In the genomic region with DNA sequence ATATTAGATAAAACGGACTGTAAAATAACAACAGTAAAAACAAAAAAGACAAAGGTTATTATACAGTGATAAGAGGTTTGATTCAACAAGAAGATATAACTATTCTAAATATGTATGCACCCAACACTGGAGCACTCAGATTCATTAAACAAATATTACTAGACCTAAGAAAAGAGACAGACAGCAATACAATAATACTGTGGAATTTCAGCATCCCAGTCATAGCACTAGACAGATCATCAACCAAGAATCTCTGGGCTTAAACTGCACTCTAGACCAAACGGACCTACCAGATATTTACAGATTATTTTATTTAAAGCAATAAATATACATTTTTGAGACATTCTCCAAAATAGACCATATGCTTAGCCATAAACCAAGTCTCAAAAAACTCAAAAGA, we compare ENCODE assay signal across 32 cellular contexts.
"Had no signal": no experiment of that assay in that cellular context is flagged by ENCODE, and none has a peak within 500 bp of the region (broad histone marks: within the 10 kb centered on the region; RNA-seq: fewer than 3 reads in every experiment).

No MANE protein-coding gene starts in this region.

- H3K4me1 ChIP-seq: body of pancreas, esophagus muscularis mucosa, foreskin keratinocyte, gastrocnemius medialis, heart left ventricle had no signal

- H3K27ac ChIP-seq: body of pancreas, esophagus muscularis mucosa, foreskin keratinocyte, gastrocnemius medialis, heart left ventricle had no signal

- H3K4me3 ChIP-seq: body of pancreas, esophagus muscularis mucosa, gastrocnemius medialis, heart left ventricle had no signal

- H3K4me3 Mint-ChIP-seq: activated CD4-positive, alpha-beta memory T cell treated with anti-CD3 and anti-CD28 coated beads for 36 hours; activated CD4-positive, alpha-beta T cell treated with anti-CD3 and anti-CD28 coated beads for 36 hours; activated CD4-positive, alpha-beta T cell treated with anti-CD3 and anti-CD28 coated beads, Interleukin-2, amount 10 ng/mL, durations not matched to agents 24 days and 14 days; activated CD8-positive, alpha-beta memory T cell treated with anti-CD3 and anti-CD28 coated beads, Interleukin-2, amount 10 ng/mL, durations not matched to agents 7 days and 5 days; activated CD8-positive, alpha-beta T cell treated with anti-CD3 and anti-CD28 coated beads, Interleukin-2, amount 10 ng/mL, durations not matched to agents 7 days and 5 days; activated naive CD4-positive, alpha-beta T cell treated with anti-CD3 and anti-CD28 coated beads, Interleukin-2, amount 10 ng/mL, durations not matched to agents 7 days and 5 days; activated naive CD8-positive, alpha-beta T cell treated with anti-CD3 and anti-CD28 coated beads, Interleukin-2, amount 10 ng/mL, durations not matched to agents 7 days and 5 days; activated T-cell treated with anti-CD3 and anti-CD28 coated beads, Interleukin-2, amount 50 U/mL, for 24 hours; activated T-cell treated with anti-CD3 and anti-CD28 coated beads, Interleukin-2, amount 50 U/mL, for 72 hours; effector memory CD8-positive, alpha-beta T cell had no signal

- FAIRE-seq: colon had no signal

- DNase-seq: activated CD4-positive, alpha-beta memory T cell treated with anti-CD3 and anti-CD28 coated beads for 36 hours; activated CD4-positive, alpha-beta T cell treated with anti-CD3 and anti-CD28 coated beads for 36 hours; activated CD4-positive, alpha-beta T cell treated with anti-CD3 and anti-CD28 coated beads, Interleukin-2, amount 10 ng/mL, durations not matched to agents 24 days and 14 days; activated CD4-positive, CD25-positive, alpha-beta regulatory T cell; activated CD4-positive, CD25-positive, alpha-beta regulatory T cell treated with anti-CD3 and anti-CD28 coated beads, Interleukin-2, amount 50 U/mL, for 72 hours; activated CD8-positive, alpha-beta memory T cell treated with anti-CD3 and anti-CD28 coated beads, Interleukin-2, amount 10 ng/mL, durations not matched to agents 7 days and 5 days; activated CD8-positive, alpha-beta memory T cell treated with anti-CD3 and anti-CD28 coated beads, Interleukin-2, amount 50 U/mL, for 48 hours; activated CD8-positive, alpha-beta T cell treated with anti-CD3 and anti-CD28 coated beads, Interleukin-2, amount 10 ng/mL, durations not matched to agents 7 days and 5 days; activated gamma-delta T cell; activated naive CD4-positive, alpha-beta T cell; activated naive CD4-positive, alpha-beta T cell treated with anti-CD3 and anti-CD28 coated beads, Interleukin-2, amount 10 ng/mL, durations not matched to agents 7 days and 5 days; activated naive CD8-positive, alpha-beta T cell treated with anti-CD3 and anti-CD28 coated beads, Interleukin-2, amount 10 ng/mL, durations not matched to agents 7 days and 5 days; activated T-cell treated with anti-CD3 and anti-CD28 coated beads for 4 hours; activated T-cell treated with anti-CD3 and anti-CD28 coated beads, Interleukin-2, amount 50 U/mL, for 24 hours; activated T-cell treated with anti-CD3 and anti-CD28 coated beads, Interleukin-2, amount 50 U/mL, for 72 hours; amniotic stem cell; anterior cingulate cortex; body of pancreas; caudate nucleus; cortex of kidney; dermis blood vessel endothelial cell; effector CD4-positive, alpha-beta T cell; effector memory CD8-positive, alpha-beta T cell; erythroblast; foreskin keratinocyte; gastrocnemius medialis; glutamatergic neuron; heart left ventricle; T-helper 2 cell had no signal

- H3K27me3 Mint-ChIP-seq: activated CD4-positive, alpha-beta memory T cell treated with anti-CD3 and anti-CD28 coated beads for 36 hours; activated CD4-positive, alpha-beta T cell treated with anti-CD3 and anti-CD28 coated beads for 36 hours; activated CD4-positive, alpha-beta T cell treated with anti-CD3 and anti-CD28 coated beads, Interleukin-2, amount 10 ng/mL, durations not matched to agents 24 days and 14 days; activated CD8-positive, alpha-beta memory T cell treated with anti-CD3 and anti-CD28 coated beads, Interleukin-2, amount 10 ng/mL, durations not matched to agents 7 days and 5 days; activated naive CD4-positive, alpha-beta T cell treated with anti-CD3 and anti-CD28 coated beads, Interleukin-2, amount 10 ng/mL, durations not matched to agents 7 days and 5 days; activated naive CD8-positive, alpha-beta T cell treated with anti-CD3 and anti-CD28 coated beads, Interleukin-2, amount 10 ng/mL, durations not matched to agents 7 days and 5 days; activated T-cell treated with anti-CD3 and anti-CD28 coated beads, Interleukin-2, amount 50 U/mL, for 24 hours; effector memory CD8-positive, alpha-beta T cell had no signal

- H3K36me3 ChIP-seq: esophagus muscularis mucosa, gastrocnemius medialis, heart left ventricle had no signal

- H3K27ac Mint-ChIP-seq: activated CD4-positive, alpha-beta memory T cell treated with anti-CD3 and anti-CD28 coated beads for 36 hours; activated CD4-positive, alpha-beta T cell treated with anti-CD3 and anti-CD28 coated beads for 36 hours; activated CD4-positive, alpha-beta T cell treated with anti-CD3 and anti-CD28 coated beads, Interleukin-2, amount 10 ng/mL, durations not matched to agents 24 days and 14 days; activated CD8-positive, alpha-beta memory T cell treated with anti-CD3 and anti-CD28 coated beads, Interleukin-2, amount 10 ng/mL, durations not matched to agents 7 days and 5 days; activated CD8-positive, alpha-beta T cell treated with anti-CD3 and anti-CD28 coated beads, Interleukin-2, amount 10 ng/mL, durations not matched to agents 7 days and 5 days; activated naive CD4-positive, alpha-beta T cell treated with anti-CD3 and anti-CD28 coated beads, Interleukin-2, amount 10 ng/mL, durations not matched to agents 7 days and 5 days; activated naive CD4-positive, alpha-beta T cell treated with anti-CD3 and anti-CD28 coated beads, Interleukin-2, amount 50 U/mL, for 72 hours; activated naive CD8-positive, alpha-beta T cell treated with anti-CD3 and anti-CD28 coated beads, Interleukin-2, amount 10 ng/mL, durations not matched to agents 7 days and 5 days; activated T-cell treated with anti-CD3 and anti-CD28 coated beads, Interleukin-2, amount 50 U/mL, for 24 hours; activated T-cell treated with anti-CD3 and anti-CD28 coated beads, Interleukin-2, amount 50 U/mL, for 72 hours; effector memory CD8-positive, alpha-beta T cell had no signal

- H3K4me1 Mint-ChIP-seq: activated CD4-positive, alpha-beta T cell treated with anti-CD3 and anti-CD28 coated beads for 36 hours; activated CD4-positive, alpha-beta T cell treated with anti-CD3 and anti-CD28 coated beads, Interleukin-2, amount 10 ng/mL, durations not matched to agents 24 days and 14 days; activated CD8-positive, alpha-beta memory T cell treated with anti-CD3 and anti-CD28 coated beads, Interleukin-2, amount 10 ng/mL, durations not matched to agents 7 days and 5 days; activated naive CD4-positive, alpha-beta T cell treated with anti-CD3 and anti-CD28 coated beads, Interleukin-2, amount 10 ng/mL, durations not matched to agents 7 days and 5 days; activated naive CD8-positive, alpha-beta T cell treated with anti-CD3 and anti-CD28 coated beads, Interleukin-2, amount 10 ng/mL, durations not matched to agents 7 days and 5 days had no signal

- ATAC-seq: activated CD4-positive, alpha-beta T cell treated with anti-CD3 and anti-CD28 coated beads for 36 hours; activated CD8-positive, alpha-beta memory T cell treated with anti-CD3 and anti-CD28 coated beads, Interleukin-2, amount 10 ng/mL, durations not matched to agents 7 days and 5 days; activated CD8-positive, alpha-beta T cell treated with anti-CD3 and anti-CD28 coated beads, Interleukin-2, amount 10 ng/mL, durations not matched to agents 7 days and 5 days; activated naive CD4-positive, alpha-beta T cell treated with anti-CD3 and anti-CD28 coated beads, Interleukin-2, amount 50 U/mL, for 72 hours; activated T-cell treated with anti-CD3 and anti-CD28 coated beads, Interleukin-2, amount 50 U/mL, for 72 hours; body of pancreas; effector memory CD8-positive, alpha-beta T cell; foreskin keratinocyte; gastrocnemius medialis; heart left ventricle had no signal

- H3K27me3 ChIP-seq: body of pancreas, esophagus muscularis mucosa, foreskin keratinocyte, gastrocnemius medialis, heart left ventricle had no signal

- H3K36me3 Mint-ChIP-seq: activated CD4-positive, alpha-beta memory T cell treated with anti-CD3 and anti-CD28 coated beads for 36 hours; activated CD8-positive, alpha-beta memory T cell treated with anti-CD3 and anti-CD28 coated beads, Interleukin-2, amount 10 ng/mL, durations not matched to agents 7 days and 5 days; activated naive CD4-positive, alpha-beta T cell treated with anti-CD3 and anti-CD28 coated beads, Interleukin-2, amount 10 ng/mL, durations not matched to agents 7 days and 5 days; activated naive CD8-positive, alpha-beta T cell treated with anti-CD3 and anti-CD28 coated beads, Interleukin-2, amount 10 ng/mL, durations not matched to agents 7 days and 5 days had no signal
